28 cellular contexts compared by ENCODE assay signal in genomic region chr13:48019796-48020195, GRCh38.
"Had no signal": no experiment of that assay in that cellular context is flagged by ENCODE, and none has a peak within 500 bp of the region (broad histone marks: within the 10 kb centered on the region; RNA-seq: fewer than 3 reads in every experiment).

No MANE protein-coding gene starts in this region.

- H3K36me3 ChIP-seq: colonic mucosa, esophagus muscularis mucosa, esophagus squamous epithelium, gastrocnemius medialis, gastroesophageal sphincter, heart left ventricle, heart right ventricle had no signal

- H3K9me3 ChIP-seq: colonic mucosa, esophagus muscularis mucosa, esophagus squamous epithelium, gastrocnemius medialis, gastroesophageal sphincter had no signal

- FAIRE-seq: endometrium, endothelial cell of umbilical vein, frontal cortex had no signal

- H2AFZ ChIP-seq: hepatocyte had no signal

- H3K79me2 ChIP-seq: hepatocyte had no signal

- H3K27me3 ChIP-seq: colonic mucosa, dorsolateral prefrontal cortex, esophagus muscularis mucosa, esophagus squamous epithelium, foreskin keratinocyte, gastrocnemius medialis, gastroesophageal sphincter, heart left ventricle, heart right ventricle, hepatocyte had no signal

- H3K4me2 ChIP-seq: hepatocyte had no signal

- H3K4me3 ChIP-seq: colonic mucosa, coronary artery, dorsolateral prefrontal cortex, esophagus muscularis mucosa, esophagus squamous epithelium, gastrocnemius medialis, gastroesophageal sphincter, heart left ventricle, heart right ventricle, hepatocyte had no signal

- DNase-seq: cortex of kidney; dermis blood vessel endothelial cell; dorsolateral prefrontal cortex; effector CD4-positive, alpha-beta T cell; effector CD8-positive, alpha-beta T cell; effector memory CD4-positive, alpha-beta T cell; effector memory CD8-positive, alpha-beta T cell; endodermal cell; erythroblast; esophagus squamous epithelium; foreskin fibroblast; foreskin keratinocyte; foreskin melanocyte; gastrocnemius medialis; glutamatergic neuron; head of caudate nucleus; heart left ventricle; heart right ventricle had no signal

- ATAC-seq: effector memory CD8-positive, alpha-beta T cell; esophagus mucosa; foreskin keratinocyte; gastrocnemius medialis; gastroesophageal sphincter; heart left ventricle; heart right ventricle had no signal

- H3K4me1 ChIP-seq: colonic mucosa, esophagus muscularis mucosa, esophagus squamous epithelium, foreskin keratinocyte, gastrocnemius medialis, gastroesophageal sphincter, heart left ventricle, heart right ventricle had no signal

- H3K27ac ChIP-seq: colonic mucosa, coronary artery, dorsolateral prefrontal cortex, epithelial cell of prostate, esophagus muscularis mucosa, esophagus squamous epithelium, foreskin keratinocyte, gastrocnemius medialis, gastroesophageal sphincter, heart left ventricle, heart right ventricle, hepatocyte had no signal
